In the genomic region with DNA sequence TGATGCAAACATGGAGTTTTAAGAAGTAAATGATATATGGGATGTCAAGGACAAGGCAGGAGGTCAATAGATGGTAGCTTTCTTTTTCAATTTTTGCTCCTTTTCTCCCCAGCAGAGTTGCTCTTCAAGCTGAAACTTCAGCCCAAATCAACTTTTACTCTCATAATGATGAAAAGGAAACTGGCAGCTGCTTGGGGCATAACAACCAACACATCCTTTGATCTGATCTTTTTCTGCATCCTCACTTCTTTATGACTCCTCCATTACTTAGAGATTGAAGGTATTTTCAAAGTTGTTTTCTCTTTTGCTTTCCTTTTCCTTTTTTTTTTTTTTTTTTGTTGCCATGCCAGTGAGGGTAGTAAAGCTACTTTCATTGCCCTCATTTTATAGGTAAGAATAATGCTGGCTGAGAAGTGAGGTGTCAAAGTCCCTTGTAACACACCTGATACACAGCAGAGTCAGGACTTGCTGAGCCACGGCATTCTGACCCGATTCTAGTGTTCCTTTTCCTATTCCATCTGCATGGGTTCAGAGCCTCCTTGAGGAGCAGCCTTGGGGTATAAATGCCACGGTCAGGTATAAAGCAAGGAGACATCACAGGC, we compare ENCODE assay signal across 11 cellular contexts. TPM values are rescaled to one million over a fixed set of nuclear protein-coding genes. Genes with fewer than 3 reads are reported as not detected.
A peak's percentile ranks its signal among the peaks of the same experiment; 100 is the strongest.
DNase-seq lines count a peak whose midpoint lies in the region; ATAC-seq and TF ChIP-seq lines count a peak whose summit lies in the region.
"Had no signal": no experiment of that assay in that cellular context is flagged by ENCODE, and none has a peak within 500 bp of the region (broad histone marks: within the 10 kb centered on the region; RNA-seq: fewer than 3 reads in every experiment).

No MANE protein-coding gene starts in this region.

- peak; percentile 29 for DNase-seq in activated naive CD4-positive, alpha-beta T cell treated with anti-CD3 and anti-CD28 coated beads for 36 hours
- DNase-seq in activated naive CD4-positive, alpha-beta T cell treated with anti-CD3 and anti-CD28 coated beads, Interleukin-2, amount 50 U/mL, for 16 hours: no peak
- DNase-seq in stimulated activated naive CD8-positive, alpha-beta T cell treated with anti-CD3 and anti-CD28 coated beads, Interleukin-15, amount 100 ng/mL, for 72 hours: no peak
- DNase-seq in stimulated activated naive CD4-positive, alpha-beta T cell treated with Interleukin-2 at 50 U/mL for 16 hours (lab: John Stamatoyannopoulos, UW): no peak
- DNase-seq in HFFc6: no peak
- DNase-seq: effector CD4-positive, alpha-beta T cell; EL; NCI-H1417 treated with DMSO at 0.1 percent for 48 hours had no signal

- H3K27ac Mint-ChIP-seq in activated naive CD4-positive, alpha-beta T cell treated with anti-CD3 and anti-CD28 coated beads for 36 hours: peak overlapping the region; percentile 80
- H3K27ac Mint-ChIP-seq in stimulated activated naive CD8-positive, alpha-beta T cell treated with anti-CD3 and anti-CD28 coated beads, Interleukin-15, amount 100 ng/mL, for 72 hours: peak overlapping the region in 1 of 2 donors; percentile 83
- H3K27ac Mint-ChIP-seq in HFFc6: no peak overlapping the region

- CTCF ChIA-PET in activated naive CD4-positive, alpha-beta T cell treated with anti-CD3 and anti-CD28 coated beads for 36 hours (lab: Charles Lee): interaction anchor here (0.8 to 1.7 kb wide), 3 partner anchors 14 to 25 kb away, joined by 3 to 8 read pairs (median 4); no protein-coding TSS in a partner anchor

- H3K27me3 Mint-ChIP-seq in activated naive CD4-positive, alpha-beta T cell treated with anti-CD3 and anti-CD28 coated beads for 36 hours (ENCODE audit: low read depth): no peaks in the 10 kb centered on the region
- H3K27me3 Mint-ChIP-seq in stimulated activated naive CD8-positive, alpha-beta T cell treated with anti-CD3 and anti-CD28 coated beads, Interleukin-15, amount 100 ng/mL, for 72 hours: no peaks in the 10 kb centered on the region
- peaks cover 1% of the 10 kb centered on the region for H3K27me3 Mint-ChIP-seq in HFFc6 (ENCODE audit: insufficient read depth)

- H3K4me3 Mint-ChIP-seq in activated naive CD4-positive, alpha-beta T cell treated with anti-CD3 and anti-CD28 coated beads for 36 hours: no peak overlapping the region
- peak overlapping the region in 1 of 2 donors; percentile 21 for H3K4me3 Mint-ChIP-seq in stimulated activated naive CD8-positive, alpha-beta T cell treated with anti-CD3 and anti-CD28 coated beads, Interleukin-15, amount 100 ng/mL, for 72 hours
- no peak overlapping the region for H3K4me3 Mint-ChIP-seq in HFFc6

- intact Hi-C loops in activated naive CD4-positive, alpha-beta T cell treated with anti-CD3 and anti-CD28 coated beads for 36 hours (cut with micrococcal nuclease): loop anchor here (1.0 to 10.0 kb wide), 3 partner anchors 9 to 840 kb away; no protein-coding TSS in a partner anchor

- ATAC-seq in HG02588 (IDR thresholded peaks at IDR 0.05; ENCODE audit: unreplicated experiment) (peak; percentile 83), HG03521 (IDR thresholded peaks at IDR 0.05; ENCODE audit: unreplicated experiment) (peak; percentile 47), HG02938 (IDR thresholded peaks at IDR 0.05; ENCODE audit: unreplicated experiment) (no peak)
- ATAC-seq in stimulated activated naive CD8-positive, alpha-beta T cell treated with anti-CD3 and anti-CD28 coated beads, Interleukin-15, amount 100 ng/mL, for 72 hours: peak; percentile 94

- H3K9me3 Mint-ChIP-seq in activated naive CD4-positive, alpha-beta T cell treated with anti-CD3 and anti-CD28 coated beads for 36 hours: no peaks in the 10 kb centered on the region
- H3K9me3 Mint-ChIP-seq in stimulated activated naive CD8-positive, alpha-beta T cell treated with anti-CD3 and anti-CD28 coated beads, Interleukin-15, amount 100 ng/mL, for 72 hours: peaks cover 4 to 6% of the 10 kb centered on the region in 2 donors
- no peaks in the 10 kb centered on the region for H3K9me3 Mint-ChIP-seq in HFFc6

- TF ChIP-seq CTCF in HFFc6 (IDR thresholded peaks at IDR 0.05): no peak

- peaks cover 21% of the 10 kb centered on the region for H3K4me1 Mint-ChIP-seq in activated naive CD4-positive, alpha-beta T cell treated with anti-CD3 and anti-CD28 coated beads for 36 hours (ENCODE audit: low read depth)
- peaks cover 33% of the 10 kb centered on the region for H3K4me1 Mint-ChIP-seq in stimulated activated naive CD8-positive, alpha-beta T cell treated with anti-CD3 and anti-CD28 coated beads, Interleukin-15, amount 100 ng/mL, for 72 hours
- H3K4me1 Mint-ChIP-seq in HFFc6 (ENCODE audit: low read depth): peaks cover 14% of the 10 kb centered on the region

- no peaks in the 10 kb centered on the region for H3K36me3 Mint-ChIP-seq in activated naive CD4-positive, alpha-beta T cell treated with anti-CD3 and anti-CD28 coated beads for 36 hours (ENCODE audit: low read depth)
- H3K36me3 Mint-ChIP-seq in HFFc6 (ENCODE audit: low read depth): no peaks in the 10 kb centered on the region

RNA-seq across cellular contexts. Expression of gene SLC2A9, which starts 26.9 kb away (rescaled TPM):
- under 1 TPM; 0.43 to 0.86 TPM for total RNA-seq in activated naive CD4-positive, alpha-beta T cell treated with anti-CD3 and anti-CD28 coated beads for 36 hours
- total RNA-seq in HFFc6 (2021; fragmentation: NEBNext Ultra II Directional; extraction: Animal tissue kit (Norgen Biotek cat#: 25700)): 1 to 10 TPM; 1.3 to 2.0 (median 1.6) TPM
